25 cellular contexts compared by ENCODE assay signal in the genomic region with DNA sequence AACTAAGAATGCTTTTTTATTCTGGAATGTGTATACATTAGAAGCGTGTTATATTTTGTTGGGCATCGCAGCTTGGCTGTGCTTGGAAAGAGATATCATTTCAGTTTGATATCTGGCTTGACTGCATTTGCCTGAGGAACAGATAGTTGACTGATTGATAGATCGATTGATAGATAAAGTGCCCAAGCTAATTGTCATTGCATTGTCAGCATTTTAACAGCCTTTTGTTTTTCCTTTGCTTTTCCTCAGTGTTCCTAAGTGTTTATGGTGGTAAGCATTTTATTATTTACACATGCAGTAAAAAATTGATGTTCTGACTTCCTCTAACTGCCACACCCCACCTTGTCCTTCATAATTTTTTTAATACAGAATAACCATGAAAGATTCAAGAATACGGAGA.
"Had no signal": no experiment of that assay in that cellular context is flagged by ENCODE, and none has a peak within 500 bp of the region (broad histone marks: within the 10 kb centered on the region; RNA-seq: fewer than 3 reads in every experiment).

No MANE protein-coding gene starts in this region.

- H3K79me2 ChIP-seq: hepatocyte had no signal

- H3K9me3 ChIP-seq: esophagus muscularis mucosa, gastroesophageal sphincter, heart left ventricle, lower lobe of right lung, mucosa of descending colon had no signal

- H3K4me2 ChIP-seq: hepatocyte had no signal

- H3K4me3 ChIP-seq: coronary artery, dorsolateral prefrontal cortex, esophagus muscularis mucosa, gastroesophageal sphincter, heart left ventricle, hepatocyte, lower lobe of right lung, mucosa of descending colon had no signal

- ATAC-seq: foreskin keratinocyte, gastroesophageal sphincter, heart left ventricle, left colon, left lobe of liver, left ventricle myocardium superior, lower lobe of right lung, mucosa of descending colon had no signal

- H3K36me3 ChIP-seq: esophagus muscularis mucosa, gastroesophageal sphincter, heart left ventricle, lower lobe of right lung had no signal

- H3K27ac ChIP-seq: coronary artery, dorsolateral prefrontal cortex, esophagus muscularis mucosa, foreskin keratinocyte, gastroesophageal sphincter, heart left ventricle, hepatocyte, lower lobe of right lung had no signal

- H3K27me3 ChIP-seq: dorsolateral prefrontal cortex, esophagus muscularis mucosa, foreskin keratinocyte, gastroesophageal sphincter, heart left ventricle, hepatocyte had no signal

- H3K4me1 ChIP-seq: esophagus muscularis mucosa, foreskin keratinocyte, gastroesophageal sphincter, heart left ventricle, lower lobe of right lung had no signal

- DNase-seq: dermis blood vessel endothelial cell; dorsolateral prefrontal cortex; effector CD4-positive, alpha-beta T cell; effector memory CD4-positive, alpha-beta T cell; foreskin keratinocyte; heart left ventricle; hypothalamus; immature natural killer cell; islet precursor cell; kidney; kidney glomerular epithelial cell; left colon; left ventricle myocardium superior; lower lobe of right lung; mesenchymal stem cell; mucosa of descending colon; naive B cell had no signal

- FAIRE-seq: colon, endothelial cell of umbilical vein, frontal cortex, kidney had no signal

- H2AFZ ChIP-seq: hepatocyte had no signal
